In genomic region chr19:5349041-5349440, GRCh38 we compare ENCODE assay signal across 1 cellular context.
TF ChIP-seq lines count a peak whose summit lies in the region.

No MANE protein-coding gene starts in this region.

TF ChIP-seq in IMR-90, 13 proteins besides CTCF, POLR2A, EP300 and RAD21 (continued from another document):
- TF ChIP-seq USF2 (IDR thresholded peaks at IDR 0.05; ENCODE audit: low read depth, low read length) (no peak), SMC3 (IDR thresholded peaks at IDR 0.05; ENCODE audit: low read depth, low read length) (no peak)
